ENCODE assay signal across 9 cellular contexts in the genomic region with DNA sequence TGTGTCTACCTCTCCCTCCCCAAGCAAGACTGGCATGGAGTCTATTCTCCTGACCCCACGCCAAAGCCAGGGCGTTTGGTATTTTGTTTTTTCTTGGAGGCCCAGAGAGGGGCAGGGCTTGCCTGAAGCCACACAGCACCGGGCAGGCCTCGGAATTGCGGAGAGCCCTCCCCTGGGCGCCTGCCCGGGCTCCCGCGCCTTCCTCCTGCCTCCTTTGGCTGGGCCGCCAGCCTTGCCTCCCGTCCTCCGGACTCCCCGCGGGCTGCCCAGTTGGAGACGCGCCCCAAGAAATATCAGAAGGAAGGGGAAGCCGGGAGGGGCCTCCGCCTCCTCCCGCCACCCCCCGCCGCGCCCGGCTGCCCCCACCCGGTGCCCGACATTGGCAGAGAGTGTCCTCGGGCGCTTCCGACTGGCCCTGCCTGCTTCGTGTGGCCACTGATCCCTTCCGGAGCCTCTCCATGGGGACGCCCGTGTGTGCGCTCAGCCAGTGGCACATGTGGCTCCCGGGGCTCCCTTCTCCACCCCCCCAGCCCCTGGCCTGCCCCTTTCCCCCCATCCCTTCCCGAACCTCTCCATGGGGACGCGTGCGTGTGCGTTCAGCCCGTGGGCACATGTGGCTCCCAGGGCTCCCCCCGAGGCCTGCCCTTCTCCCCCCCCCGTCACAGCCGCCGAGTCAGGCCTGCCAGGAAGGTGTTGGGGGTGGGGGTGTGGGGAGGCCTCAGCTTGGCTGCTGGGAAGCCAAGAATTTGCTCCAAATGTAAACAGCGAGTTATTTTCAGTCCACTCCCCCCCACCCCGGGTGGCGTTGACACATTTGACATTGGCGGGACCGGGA. TPM values are rescaled to one million over a fixed set of nuclear protein-coding genes. Genes with fewer than 3 reads are reported as not detected.
A peak's percentile ranks its signal among the peaks of the same experiment; 100 is the strongest.
DNase-seq lines count a peak whose midpoint lies in the region; ATAC-seq and TF ChIP-seq lines count a peak whose summit lies in the region.
"Had no signal": no experiment of that assay in that cellular context is flagged by ENCODE, and none has a peak within 500 bp of the region (broad histone marks: within the 10 kb centered on the region; RNA-seq: fewer than 3 reads in every experiment).

No MANE protein-coding gene starts in this region.

- ATAC-seq in upper lobe of left lung (ENCODE audit: low FRiP score in 2 of 2) (peak; percentile 75 to 91), HG03342 (IDR thresholded peaks at IDR 0.05; ENCODE audit: unreplicated experiment) (no peak)
- ATAC-seq: activated CD4-positive, CD25-positive, alpha-beta regulatory T cell treated with anti-CD3 and anti-CD28 coated beads, Interleukin-2, amount 50 U/mL, for 24 hours had no signal

- peak overlapping the region in 3 of 4 donors; percentile 25 to 41 (median 35) for H3K4me3 ChIP-seq in upper lobe of left lung

- whole genome bisulfite sequencing in upper lobe of left lung, 2 donors = 18 to 23% methylated on average over 6 to 33 of the region's 49 CpGs

- TF ChIP-seq CTCF in upper lobe of left lung (IDR thresholded peaks at IDR 0.05) = no peak

- no peaks in the 10 kb centered on the region for H3K27me3 ChIP-seq in upper lobe of left lung

- no peaks in the 10 kb centered on the region for H3K9me3 ChIP-seq in upper lobe of left lung

- no peak for TF ChIP-seq POLR2A in upper lobe of left lung (IDR thresholded peaks at IDR 0.05)

- H3K27ac ChIP-seq in epithelial cell of prostate (peak overlapping the region; percentile 74), upper lobe of left lung (peak overlapping the region; percentile 97 to 99 (median 98))

- H3K36me3 ChIP-seq in upper lobe of left lung = peaks cover 0 to 14% (median 3%) of the 10 kb centered on the region in 4 donors

- peak in 3 of 4 donors; percentile 72 to 87 (median 86) for TF ChIP-seq EP300 in upper lobe of left lung (IDR thresholded peaks at IDR 0.05)

- DNase-seq in NCI-H446 (lab: John Stamatoyannopoulos, UW) (peak; percentile 92 to 95), epithelial cell of prostate (ENCODE audit: low read depth, low spot score) (no peak), midbrain (lab: John Stamatoyannopoulos, UW) (peak; percentile 91), upper lobe of left lung (peak; percentile 86 to 90), NCI-H1694 (lab: John Stamatoyannopoulos, UW) (no peak)
- no peak for DNase-seq in activated CD4-positive, CD25-positive, alpha-beta regulatory T cell treated with anti-CD3 and anti-CD28 coated beads, Interleukin-2, amount 50 U/mL, for 72 hours
- no peak for DNase-seq in stimulated activated naive CD4-positive, alpha-beta T cell (lab: John Stamatoyannopoulos, UW)

- peaks cover 54 to 80% (median 58%) of the 10 kb centered on the region in 4 donors for H3K4me1 ChIP-seq in upper lobe of left lung

RNA-seq across cellular contexts. Expression of gene NFIC, which starts 37.3 kb away (rescaled TPM):
- 100 to 1,000 TPM in 5 of 6 donors, 10 to 100 TPM in 1; 96.1 to 175 (median 154) TPM for total RNA-seq in upper lobe of left lung

Comparison
In these comparisons a context has a peak if more than half of its experiments do, and no peak if none do; other contexts are left out.
1. DNase-seq: peak in NCI-H446 (2 of 2), midbrain (single experiment) and upper lobe of left lung (2 of 2); none in epithelial cell of prostate (single experiment), activated CD4-positive, CD25-positive, alpha-beta regulatory T cell treated with anti-CD3 and anti-CD28 coated beads, Interleukin-2, amount 50 U/mL, for 72 hours (single experiment), stimulated activated naive CD4-positive, alpha-beta T cell (0 of 6) and NCI-H1694 (single experiment).